10 cellular contexts compared by ENCODE assay signal in genomic region chr6:76682842-76683241, GRCh38.
DNase-seq lines count a peak whose midpoint lies in the region; ATAC-seq and TF ChIP-seq lines count a peak whose summit lies in the region.
"Had no signal": no experiment of that assay in that cellular context is flagged by ENCODE, and none has a peak within 500 bp of the region (broad histone marks: within the 10 kb centered on the region; RNA-seq: fewer than 3 reads in every experiment).

No MANE protein-coding gene starts in this region.

- 18% methylated on average over 1 of the region's 1 CpG for WGBS in liver

- peak; percentile 51 for ATAC-seq in HG02623 (IDR thresholded peaks at IDR 0.05; ENCODE audit: unreplicated experiment)
- ATAC-seq: left ventricle myocardium superior had no signal

- peak; percentile 32 for TF ChIP-seq CTCF in liver (IDR thresholded peaks at IDR 0.05; ENCODE audit: low read depth, low read length, missing input control)

- no peaks in the 10 kb centered on the region for H3K36me3 ChIP-seq in liver (ENCODE audit: control insufficient read depth in 4 of 4, insufficient read depth in 3 of 4, low read depth in 1 of 4, low read length in 3 of 4)

- no peaks in the 10 kb centered on the region for H3K4me1 ChIP-seq in liver (ENCODE audit: control insufficient read depth in 4 of 4, insufficient read depth in 4 of 4, low read length in 3 of 4)

- no peak overlapping the region for H3K27ac ChIP-seq in liver (ENCODE audit: low read depth in 1 of 2, low read length in 2 of 2)

- no peak overlapping the region for H3K9ac ChIP-seq in liver (ENCODE audit: low read depth in 1 of 2, low read length in 2 of 2)

- DNase-seq in GM03348 (ENCODE audit: low spot score) (peak; percentile 23), SW480 (ENCODE audit: low spot score) (peak; percentile 9), iPS-NIHi11 (ENCODE audit: low spot score) (no peak), kidney glomerular epithelial cell (lab: John Stamatoyannopoulos, UW) (no peak)
- DNase-seq in activated CD8-positive, alpha-beta memory T cell treated with anti-CD3 and anti-CD28 coated beads, Interleukin-2, amount 50 U/mL, for 48 hours = no peak
- DNase-seq in activated effector memory CD4-positive, alpha-beta T cell treated with anti-CD3 and anti-CD28 coated beads, Interleukin-2, amount 50 U/mL, for 16 hours = no peak
- DNase-seq: activated CD4-positive, alpha-beta T cell treated with anti-CD3 and anti-CD28 coated beads, Interleukin-2, amount 10 ng/mL, durations not matched to agents 7 days and 5 days; left ventricle myocardium superior had no signal

- H3K4me3 ChIP-seq in liver (ENCODE audit: low read depth in 1 of 3, low read length in 3 of 3) = no peak overlapping the region

- H3K27me3 ChIP-seq in liver (ENCODE audit: control insufficient read depth in 4 of 4, insufficient read depth in 4 of 4, low read length in 3 of 4) = no peaks in the 10 kb centered on the region

- no peaks in the 10 kb centered on the region for H3K9me3 ChIP-seq in liver (ENCODE audit: control insufficient read depth in 4 of 4, low read length in 3 of 4)

- peak; percentile 67 to 74 for TF ChIP-seq RAD21 in liver (IDR thresholded peaks at IDR 0.05)

TF ChIP-seq in liver, 16 proteins besides CTCF, POLR2A, EP300 and RAD21:
- TF ChIP-seq EGR1 (IDR thresholded peaks at IDR 0.05; ENCODE audit: low read depth in 2 of 2) = no peak
- TF ChIP-seq HNF4A (conservative IDR thresholded peaks at IDR 0.05) = no peak

Comparison
In these comparisons a context has a peak if more than half of its experiments do, and no peak if none do; other contexts are left out.
1. DNase-seq: peak in GM03348 (single experiment) and SW480 (single experiment); none in activated CD8-positive, alpha-beta memory T cell treated with anti-CD3 and anti-CD28 coated beads, Interleukin-2, amount 50 U/mL, for 48 hours (single experiment), activated effector memory CD4-positive, alpha-beta T cell treated with anti-CD3 and anti-CD28 coated beads, Interleukin-2, amount 50 U/mL, for 16 hours (single experiment), iPS-NIHi11 (single experiment) and kidney glomerular epithelial cell (single experiment).